1 cellular context compared by ENCODE assay signal in genomic region chr17:42845918-42846593, GRCh38.
TF ChIP-seq lines count a peak whose summit lies in the region.

No MANE protein-coding gene starts in this region.

TF ChIP-seq in GM23338, 12 proteins besides CTCF, POLR2A, EP300 and RAD21 (continued from another document):
- TF ChIP-seq ZNF462 (CRISPR knock-in tag; IDR thresholded peaks at IDR 0.05), result no peak
- no peak for TF ChIP-seq REST (IDR thresholded peaks at IDR 0.05; ENCODE audit: unreplicated experiment)
- TF ChIP-seq EZH2 (IDR thresholded peaks at IDR 0.05; ENCODE audit: low read depth, unreplicated experiment), result no peak
- TF ChIP-seq ETS1 (IDR thresholded peaks at IDR 0.05), result no peak
- TF ChIP-seq ZNF331 (CRISPR knock-in tag; IDR thresholded peaks at IDR 0.05; ENCODE audit: low read depth), result no peak
- TF ChIP-seq EZH2phosphoT487 (IDR thresholded peaks at IDR 0.05; ENCODE audit: unreplicated experiment), result no peak
- no peak for TF ChIP-seq STAT1 (IDR thresholded peaks at IDR 0.05; ENCODE audit: unreplicated experiment)
- no peak for TF ChIP-seq CREB1 (CRISPR knock-in tag; IDR thresholded peaks at IDR 0.05; ENCODE audit: low read depth)
- no peak for TF ChIP-seq ZNF114 (CRISPR knock-in tag; IDR thresholded peaks at IDR 0.05)
- no peak for TF ChIP-seq JUNB (IDR thresholded peaks at IDR 0.05; ENCODE audit: unreplicated experiment)
